ENCODE assay signal across 8 cellular contexts in genomic region chr20:8722277-8722928, GRCh38.
DNase-seq lines count a peak whose midpoint lies in the region; ATAC-seq and TF ChIP-seq lines count a peak whose summit lies in the region.

No MANE protein-coding gene starts in this region.

- no peaks in the 10 kb centered on the region for H3K4me1 ChIP-seq in ascending aorta
- H3K4me1 ChIP-seq in gastrocnemius medialis, result peaks cover 0 to 5% of the 10 kb centered on the region in 2 donors

- intact Hi-C loops in ascending aorta (cut with DNase I) (loop anchor here (1.0 to 5.0 kb wide), 3 partner anchors 590 to 785 kb away; partner anchors contain the start of gene PLCB1), gastrocnemius medialis (cut with DNase I; ENCODE audit: low total_unique reads) (loop anchor here (1.0 to 5.0 kb wide), 2 partner anchors 679 to 785 kb away; no protein-coding TSS in a partner anchor)

- ATAC-seq in GM19438 (IDR thresholded peaks at IDR 0.05; ENCODE audit: low read depth, unreplicated experiment) (peak; percentile 76), gastrocnemius medialis (peak; percentile 64 to 72), HG02852 (IDR thresholded peaks at IDR 0.05; ENCODE audit: unreplicated experiment) (no peak)

- H3K27ac ChIP-seq in ascending aorta (no peak overlapping the region), gastrocnemius medialis (no peak overlapping the region)

- H3K9me3 ChIP-seq in ascending aorta (no peaks in the 10 kb centered on the region), gastrocnemius medialis (no peaks in the 10 kb centered on the region)

- H3K4me3 ChIP-seq in ascending aorta (no peak overlapping the region), gastrocnemius medialis (no peak overlapping the region)

- H3K36me3 ChIP-seq in ascending aorta, result no peaks in the 10 kb centered on the region
- no peaks in the 10 kb centered on the region for H3K36me3 ChIP-seq in gastrocnemius medialis

- peak; percentile 82 for DNase-seq in DMS53 (lab: John Stamatoyannopoulos, UW)
- peak; percentile 55 for DNase-seq in HS-27A (ENCODE audit: low read depth)
- DNase-seq in NCI-H82 (lab: John Stamatoyannopoulos, UW), result peak; percentile 86
- no peak for DNase-seq in ascending aorta (ENCODE audit: low spot score in 2 of 2)
- peak; percentile 14 for DNase-seq in hepatic stellate cell (ENCODE audit: low spot score)
- DNase-seq in gastrocnemius medialis, result no peak

- peak; percentile 53 to 73 (median 58) for TF ChIP-seq CTCF in ascending aorta (IDR thresholded peaks at IDR 0.05)
- TF ChIP-seq CTCF in gastrocnemius medialis (IDR thresholded peaks at IDR 0.05 in 4 of 5, conservative IDR thresholded peaks at IDR 0.05 in 1 of 5), result peak; percentile 70 to 84 (median 73)

- H3K27me3 ChIP-seq in ascending aorta (no peaks in the 10 kb centered on the region), gastrocnemius medialis (no peaks in the 10 kb centered on the region)

- in situ Hi-C loops in gastrocnemius medialis (cut with MboI; ENCODE audit: low sequenced_read_pairs in 4 of 4), result loop anchor here in 3 of 4 donors (5.0 to 25.0 kb wide), 7 partner anchors 310 to 788 kb away; partner anchors contain the start of gene PLCB1 (in 1 of the 3)

- no peak for TF ChIP-seq POLR2A in gastrocnemius medialis (IDR thresholded peaks at IDR 0.05)

Comparison
In these comparisons a context has a peak if more than half of its experiments do, and no peak if none do; other contexts are left out.
1. DNase-seq: peak in DMS53 (single experiment), HS-27A (single experiment), NCI-H82 (single experiment) and hepatic stellate cell (single experiment); none in ascending aorta (0 of 2) and gastrocnemius medialis (0 of 2).